Comparison of ENCODE assay signal across 9 cellular contexts in genomic region chr17:47252766-47253512, GRCh38. TPM values are rescaled to one million over a fixed set of nuclear protein-coding genes. Genes with fewer than 3 reads are reported as not detected.
A peak's percentile ranks its signal among the peaks of the same experiment; 100 is the strongest.
DNase-seq lines count a peak whose midpoint lies in the region; ATAC-seq and TF ChIP-seq lines count a peak whose summit lies in the region.
"Had no signal": no experiment of that assay in that cellular context is flagged by ENCODE, and none has a peak within 500 bp of the region (broad histone marks: within the 10 kb centered on the region; RNA-seq: fewer than 3 reads in every experiment).

No MANE protein-coding gene starts in this region.

- H3K9ac ChIP-seq in ES-I3 (ENCODE audit: low read depth, low read length) (peak overlapping the region; percentile 79; the same call in 1 of the 2 replicates), PC-3 (ENCODE audit: low read length) (no peak overlapping the region), trophoblast cell (ENCODE audit: low read length) (no peak overlapping the region)

- peaks cover 5% of the 10 kb centered on the region; the same call in 1 of the 2 replicates for H3K4me1 ChIP-seq in ES-I3 (ENCODE audit: insufficient read depth, low read length)
- H3K4me1 ChIP-seq in PC-3 (ENCODE audit: insufficient read depth, low read length), result peaks cover 16% of the 10 kb centered on the region
- peaks cover 0 to 5% of the 10 kb centered on the region in 2 donors for H3K4me1 ChIP-seq in esophagus (ENCODE audit: control insufficient read depth in 2 of 2, insufficient read depth in 2 of 2, low read length in 1 of 2)
- peaks cover 7 to 9% of the 10 kb centered on the region in 2 experiments for H3K4me1 ChIP-seq in trophoblast cell (ENCODE audit: control insufficient read depth in 1 of 2, insufficient read depth in 2 of 2, low read length in 2 of 2)

- peak overlapping the region; percentile 91 for H2AFZ ChIP-seq in PC-3 (ENCODE audit: low read length)
- peak overlapping the region; percentile 82 for H2AFZ ChIP-seq in trophoblast cell (ENCODE audit: insufficient read depth, low read length, poor library complexity)

- TF ChIP-seq CTCF in PC-3 (conservative IDR thresholded peaks at IDR 0.05; ENCODE audit: low read depth, low read length), result no peak

- H4K91ac ChIP-seq in trophoblast cell (ENCODE audit: low read depth, low read length), result no peak overlapping the region

- H3K36me3 ChIP-seq in ES-I3 (ENCODE audit: insufficient read depth, low read length) (no peaks in the 10 kb centered on the region), PC-3 (ENCODE audit: low read depth, low read length) (no peaks in the 10 kb centered on the region), esophagus (ENCODE audit: control insufficient read depth in 2 of 2, insufficient read depth in 2 of 2, low read length in 1 of 2) (no peaks in the 10 kb centered on the region), trophoblast cell (ENCODE audit: control insufficient read depth in 1 of 2, insufficient read depth in 2 of 2, low read length in 2 of 2) (no peaks in the 10 kb centered on the region)

- peaks cover 4% of the 10 kb centered on the region for H3K27me3 ChIP-seq in PC-3 (ENCODE audit: low read length)
- H3K27me3 ChIP-seq in esophagus (ENCODE audit: control insufficient read depth in 1 of 2, insufficient read depth in 2 of 2, low read length in 2 of 2), result no peaks in the 10 kb centered on the region
- H3K27me3 ChIP-seq in trophoblast cell (ENCODE audit: insufficient read depth, low read length), result peaks cover 9% of the 10 kb centered on the region

- POLR2A ChIA-PET in PC-3 (lab: Charles Lee; ENCODE audit: unreplicated experiment), result no interaction called here

- H3K9me2 ChIP-seq in PC-3 (replicated peaks; ENCODE audit: low read length), result no peaks in the 10 kb centered on the region

- H4K12ac ChIP-seq in trophoblast cell (ENCODE audit: low read depth, low read length), result no peak overlapping the region

- no TSS peak for BruUV-seq in PC-3 (replicated peaks; lab: Mats Ljungman, UMichigan)

- H3K79me1 ChIP-seq in trophoblast cell (ENCODE audit: low read length), result peaks cover 4% of the 10 kb centered on the region

- H3K4me3 ChIP-seq in PC-3 (ENCODE audit: low read length) (peak overlapping the region; percentile 77), esophagus (ENCODE audit: low read depth in 1 of 2, low read length in 2 of 2) (peak overlapping the region; percentile 52 to 60), trophoblast cell (ENCODE audit: low read depth, low read length) (no peak overlapping the region)

- H3K14ac ChIP-seq in trophoblast cell (ENCODE audit: low read length), result peak overlapping the region; percentile 60

- H2AK5ac ChIP-seq in trophoblast cell (ENCODE audit: low read length), result no peak overlapping the region

- no peak overlapping the region for H3K4ac ChIP-seq in trophoblast cell (ENCODE audit: low read depth, low read length)

- no peak for ATAC-seq in PC-3
- no peak for ATAC-seq in GM21381 (IDR thresholded peaks at IDR 0.05; ENCODE audit: unreplicated experiment)
- no peak for ATAC-seq in GM21786 (IDR thresholded peaks at IDR 0.05; ENCODE audit: unreplicated experiment)

- H3K79me2 ChIP-seq in PC-3 (ENCODE audit: low read length) (no peaks in the 10 kb centered on the region), trophoblast cell (ENCODE audit: control insufficient read depth, insufficient read depth, low read length, poor library complexity) (peaks cover 3% of the 10 kb centered on the region)

- H2BK12ac ChIP-seq in trophoblast cell (ENCODE audit: low read length), result peak overlapping the region; percentile 53

- H4K8ac ChIP-seq in trophoblast cell (ENCODE audit: low read depth, low read length), result peak overlapping the region; percentile 66

- H3K18ac ChIP-seq in trophoblast cell (ENCODE audit: low read length), result no peak overlapping the region

- no peak overlapping the region for H2BK5ac ChIP-seq in trophoblast cell (ENCODE audit: low read depth, low read length, poor library complexity)

- H3K23ac ChIP-seq in trophoblast cell (ENCODE audit: low read length), result no peak overlapping the region

- no peak for DNase-seq in PC-3
- DNase-seq in trophoblast cell, result no peak
- DNase-seq in substantia nigra (lab: John Stamatoyannopoulos, UW), result no peak
- no peak for DNase-seq in HPDE6-E6E7 (ENCODE audit: extremely low spot score)

- no peaks in the 10 kb centered on the region for H4K20me1 ChIP-seq in PC-3 (ENCODE audit: low read length)

- H3K27ac ChIP-seq in PC-3 (ENCODE audit: low read length) (no peak overlapping the region), esophagus (ENCODE audit: low read depth in 2 of 2, low read length in 1 of 2) (peak overlapping the region; percentile 43 to 52), trophoblast cell (ENCODE audit: low read depth, low read length) (no peak overlapping the region), substantia nigra (ENCODE audit: low read depth, low read length, poor library complexity, severe bottlenecking) (no peak overlapping the region)

- intact Hi-C loops in PC-3 (cut with micrococcal nuclease), result loop anchor here (1.0 kb wide), 1 partner anchor 62 kb away; no protein-coding TSS in a partner anchor

- CTCF ChIA-PET in PC-3 (lab: Charles Lee), result interaction anchor here (0.5 kb wide), 1 partner anchor 120 kb away, joined by 3 read pairs; no protein-coding TSS in a partner anchor

- 68 to 69% methylated on average over 10 of the region's 10 CpGs for WGBS in esophagus, 2 donors
- WGBS in trophoblast cell (ENCODE audit: extremely low coverage, insufficient coverage, insufficient read length), result no CpG with 5 or more reads among the region's 10 CpGs

- peak overlapping the region; percentile 35 for H2BK120ac ChIP-seq in trophoblast cell (ENCODE audit: insufficient read depth, low read length, poor library complexity)

- no peaks in the 10 kb centered on the region for H3K9me3 ChIP-seq in ES-I3 (ENCODE audit: control insufficient read depth, insufficient read depth, low read length)
- H3K9me3 ChIP-seq in PC-3 (ENCODE audit: low read length), result no peaks in the 10 kb centered on the region
- H3K9me3 ChIP-seq in esophagus (ENCODE audit: control insufficient read depth in 2 of 2, insufficient read depth in 1 of 2, low read depth in 1 of 2, low read length in 1 of 2), result no peaks in the 10 kb centered on the region
- no peaks in the 10 kb centered on the region for H3K9me3 ChIP-seq in trophoblast cell (ENCODE audit: insufficient read depth, low read depth, low read length)

- H3K4me2 ChIP-seq in PC-3 (ENCODE audit: low read length) (peak overlapping the region; percentile 97), trophoblast cell (ENCODE audit: low read length) (peak overlapping the region; percentile 96)

- H3F3A ChIP-seq in PC-3 (ENCODE audit: low read length, unreplicated experiment), result no peaks in the 10 kb centered on the region

RNA-seq across cellular contexts. Expression of gene ITGB3, which starts 0.7 kb away (rescaled TPM):
- total RNA-seq in PC-3 (2014; rRNA removed), result 0.36 and 0.69 TPM in 2 replicates
- polyA plus RNA-seq in esophagus, result 1 to 10 TPM in 1 of 2 donors, under 1 TPM in 1; 0.71 to 1.0 TPM
- polyA plus RNA-seq in trophoblast cell (2013), result 3.7 and 4.4 TPM in 2 replicates

RNA-seq across cellular contexts. Expression of gene MYL4, which starts 43.8 kb away (rescaled TPM):
- total RNA-seq in PC-3 (2014; rRNA removed), result 1.6 and 2.2 TPM in 2 replicates
- polyA plus RNA-seq in esophagus, result under 1 TPM; 0.12 to 0.18 TPM
- 12.4 and 12.9 TPM in 2 replicates for polyA plus RNA-seq in trophoblast cell (2013)
- total RNA-seq: bronchial epithelial cell had no signal

Comparison
In these comparisons a context has a peak if more than half of its experiments do, and no peak if none do; other contexts are left out.
1. H3K27ac ChIP-seq: peak in esophagus (2 of 2); none in PC-3 (single experiment), trophoblast cell (single experiment) and substantia nigra (single experiment).